ENCODE assay signal across 8 cellular contexts in genomic region chr6:3259491-3259958, GRCh38. TPM values are rescaled to one million over a fixed set of nuclear protein-coding genes. Genes with fewer than 3 reads are reported as not detected.
DNase-seq lines count a peak whose midpoint lies in the region; ATAC-seq and TF ChIP-seq lines count a peak whose summit lies in the region.

No MANE protein-coding gene starts in this region.

- H3K4me3 Mint-ChIP-seq in activated T-cell treated with anti-CD3 and anti-CD28 coated beads, Interleukin-2, amount 50 U/mL, for 4 hours, result peak overlapping the region; percentile 95

- peaks cover 16 to 42% (median 28%) of the 10 kb centered on the region in 11 experiments for H3K36me3 ChIP-seq in BLaER1 treated with 17β-estradiol and CSF1 and Interleukin-3, amounts not matched to agents 10 nM and 100 nM
- peaks cover 15% of the 10 kb centered on the region for H3K36me3 ChIP-seq in osteoblast (ENCODE audit: insufficient read depth, low read length)

- H3K4me2 ChIP-seq in BLaER1 treated with 17β-estradiol and CSF1 and Interleukin-3, amounts not matched to agents 10 nM and 100 nM, result peak overlapping the region; percentile 77 to 100 (median 90)
- H3K4me2 ChIP-seq in osteoblast (ENCODE audit: insufficient read depth, low read length), result peak overlapping the region; percentile 98

- DNase-seq in NCI-H226, result peak; percentile 7
- peak; percentile 16 for DNase-seq in activated T-cell treated with anti-CD3 and anti-CD28 coated beads, Interleukin-2, amount 50 U/mL, for 4 hours
- peak; percentile 44 for DNase-seq in foreskin melanocyte
- peak; percentile 90 for DNase-seq in osteoblast (ENCODE audit: insufficient read length, low spot score, missing footprints)
- DNase-seq in ecto neural progenitor cell (ENCODE audit: low spot score), result no peak

- peak overlapping the region; percentile 92 for H2AFZ ChIP-seq in osteoblast (ENCODE audit: low read length)

- no peaks in the 10 kb centered on the region for H3K27me3 ChIP-seq in BLaER1 treated with 17β-estradiol and CSF1 and Interleukin-3, amounts not matched to agents 10 nM and 100 nM
- peaks cover 7% of the 10 kb centered on the region for H3K27me3 ChIP-seq in osteoblast (ENCODE audit: insufficient read depth, low read length)

- H3K9me3 Mint-ChIP-seq in activated T-cell treated with anti-CD3 and anti-CD28 coated beads, Interleukin-2, amount 50 U/mL, for 4 hours, result no peaks in the 10 kb centered on the region

- ATAC-seq in GM18858 (IDR thresholded peaks at IDR 0.05; ENCODE audit: unreplicated experiment), result peak; percentile 28
- ATAC-seq in HG02981 (IDR thresholded peaks at IDR 0.05; ENCODE audit: unreplicated experiment), result peak; percentile 25
- ATAC-seq in activated T-cell treated with anti-CD3 and anti-CD28 coated beads, Interleukin-2, amount 50 U/mL, for 4 hours, result peak; percentile 33 to 48

- H3K4me1 Mint-ChIP-seq in activated T-cell treated with anti-CD3 and anti-CD28 coated beads, Interleukin-2, amount 50 U/mL, for 4 hours (ENCODE audit: low read depth), result peaks cover 41% of the 10 kb centered on the region

- peak overlapping the region; percentile 45 to 95 (median 85); a peak in 20 of 22 replicates for H3K27ac ChIP-seq in BLaER1 treated with 17β-estradiol and CSF1 and Interleukin-3, amounts not matched to agents 10 nM and 100 nM
- peak overlapping the region; percentile 58 for H3K27ac ChIP-seq in osteoblast (ENCODE audit: low read depth, low read length)

- peaks cover 23 to 34% (median 30%) of the 10 kb centered on the region in 10 experiments for H3K4me1 ChIP-seq in BLaER1 treated with 17β-estradiol and CSF1 and Interleukin-3, amounts not matched to agents 10 nM and 100 nM
- H3K4me1 ChIP-seq in osteoblast (ENCODE audit: insufficient read depth, low read length), result peaks cover 19% of the 10 kb centered on the region

- peak overlapping the region; percentile 80 to 99 (median 88) for H3K9ac ChIP-seq in BLaER1 treated with 17β-estradiol and CSF1 and Interleukin-3, amounts not matched to agents 10 nM and 100 nM

- peaks cover 0 to 4% (median 0%) of the 10 kb centered on the region in 11 experiments; a peak in 3 of 22 replicates for H3K9me3 ChIP-seq in BLaER1 treated with 17β-estradiol and CSF1 and Interleukin-3, amounts not matched to agents 10 nM and 100 nM (replicated peaks in 1 of 11)
- H3K9me3 ChIP-seq in osteoblast (ENCODE audit: low read depth, low read length), result no peaks in the 10 kb centered on the region

- TF ChIP-seq CTCF in osteoblast (IDR thresholded peaks at IDR 0.05; ENCODE audit: extremely low read depth, low read depth, low read length), result peak; percentile 11

- peak overlapping the region; percentile 87 to 100 (median 98) for H3K4me3 ChIP-seq in BLaER1 treated with 17β-estradiol and CSF1 and Interleukin-3, amounts not matched to agents 10 nM and 100 nM
- H3K4me3 ChIP-seq in osteoblast (ENCODE audit: insufficient read depth, low read length), result peak overlapping the region; percentile 94

- no peaks in the 10 kb centered on the region for H3K27me3 Mint-ChIP-seq in activated T-cell treated with anti-CD3 and anti-CD28 coated beads, Interleukin-2, amount 50 U/mL, for 4 hours (ENCODE audit: low read depth)

- H4K20me1 ChIP-seq in BLaER1 treated with 17β-estradiol and CSF1 and Interleukin-3, amounts not matched to agents 10 nM and 100 nM, result peaks cover 0 to 55% (median 42%) of the 10 kb centered on the region in 11 experiments; a peak in 20 of 22 replicates
- peaks cover 15% of the 10 kb centered on the region for H4K20me1 ChIP-seq in osteoblast (ENCODE audit: insufficient read depth, low read length)

- H3K79me2 ChIP-seq in osteoblast (ENCODE audit: insufficient read depth, low read length), result peaks cover 54% of the 10 kb centered on the region

- peaks cover 10% of the 10 kb centered on the region for H3K36me3 Mint-ChIP-seq in activated T-cell treated with anti-CD3 and anti-CD28 coated beads, Interleukin-2, amount 50 U/mL, for 4 hours (ENCODE audit: insufficient read depth)

RNA-seq across cellular contexts. Expression of gene PSMG4, which starts 0.8 kb away (rescaled TPM):
- total RNA-seq in activated T-cell treated with anti-CD3 and anti-CD28 coated beads, Interleukin-2, amount 50 U/mL, for 4 hours, result 10 to 100 TPM; 26.0 to 31.6 (median 27.8) TPM
- total RNA-seq in osteoblast, result 19.4 and 24.6 TPM in 2 replicates

RNA-seq across cellular contexts. Expression of gene TUBB2B, which starts 32.1 kb away (rescaled TPM):
- under 1 TPM; 0.42 to 0.73 (median 0.61) TPM for total RNA-seq in activated T-cell treated with anti-CD3 and anti-CD28 coated beads, Interleukin-2, amount 50 U/mL, for 4 hours
- total RNA-seq in osteoblast, result 5.6 and 9.0 TPM in 2 replicates
